ENCODE assay signal across 20 cellular contexts in the genomic region with DNA sequence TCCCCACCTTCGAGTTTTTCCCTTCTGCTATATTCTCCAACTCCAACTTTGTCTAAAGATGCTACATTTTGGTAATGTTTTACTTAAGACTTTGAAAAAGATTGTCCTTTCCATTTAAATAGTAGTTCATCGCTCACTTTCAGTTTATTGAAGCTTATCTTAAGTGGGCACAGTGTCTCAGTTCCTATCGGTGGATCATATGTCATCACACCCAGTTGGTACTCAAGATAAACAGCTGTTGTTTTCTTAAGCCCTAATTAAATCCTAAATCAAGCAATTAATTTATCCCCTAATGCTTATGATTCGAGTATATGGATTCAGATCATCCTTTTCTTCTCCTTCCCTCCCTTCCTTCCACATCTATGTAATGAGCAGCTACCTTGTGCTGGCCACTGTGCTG.
"Had no signal": no experiment of that assay in that cellular context is flagged by ENCODE, and none has a peak within 500 bp of the region (broad histone marks: within the 10 kb centered on the region; RNA-seq: fewer than 3 reads in every experiment).

No MANE protein-coding gene starts in this region.

- H3K27ac Mint-ChIP-seq: dendritic cell treated with granulocyte-macrophage colony-stimulating factor and Interleukin-4, amounts not matched to agents 40 ng/mL and 50 ng/mL, for 4 days; effector memory CD8-positive, alpha-beta T cell; nephron; stimulated activated effector memory CD8-positive, alpha-beta T cell treated with anti-CD3 and anti-CD28 coated beads, Interleukin-12 subunit alpha, Interleukin-12 subunit beta, amount 100 ng/mL, for 72 hours; stimulated activated naive CD8-positive, alpha-beta T cell treated with anti-CD3 and anti-CD28 coated beads, Interleukin-15, Interleukin-2, amounts not matched to agents 100 ng/mL and 50 ng/mL, for 24 hours had no signal

- H3K4me1 ChIP-seq: esophagus squamous epithelium, psoas muscle, right lobe of liver, transverse colon had no signal

- H3K27ac ChIP-seq: epithelial cell of prostate, esophagus squamous epithelium, psoas muscle, right lobe of liver, testis, transverse colon had no signal

- H3K9me3 ChIP-seq: psoas muscle, right lobe of liver, testis, transverse colon had no signal

- H3K36me3 Mint-ChIP-seq: stimulated activated effector memory CD8-positive, alpha-beta T cell treated with anti-CD3 and anti-CD28 coated beads, Interleukin-12 subunit alpha, Interleukin-12 subunit beta, amount 100 ng/mL, for 72 hours had no signal

- H3K36me3 ChIP-seq: esophagus squamous epithelium, right lobe of liver, transverse colon had no signal

- H3K4me1 Mint-ChIP-seq: stimulated activated effector memory CD8-positive, alpha-beta T cell treated with anti-CD3 and anti-CD28 coated beads, Interleukin-12 subunit alpha, Interleukin-12 subunit beta, amount 100 ng/mL, for 72 hours had no signal

- ATAC-seq: effector memory CD8-positive, alpha-beta T cell; left colon; psoas muscle; right lobe of liver; stimulated activated effector memory CD8-positive, alpha-beta T cell treated with anti-CD3 and anti-CD28 coated beads, Interleukin-12 subunit alpha, Interleukin-12 subunit beta, amount 100 ng/mL, for 72 hours had no signal

- H3K4me3 ChIP-seq: esophagus squamous epithelium, psoas muscle, right lobe of liver, testis, transverse colon had no signal

- H3K27me3 ChIP-seq: right lobe of liver, testis, transverse colon had no signal

- H3K4me3 Mint-ChIP-seq: dendritic cell treated with granulocyte-macrophage colony-stimulating factor and Interleukin-4, amounts not matched to agents 40 ng/mL and 50 ng/mL, for 4 days; effector memory CD8-positive, alpha-beta T cell; nephron; stimulated activated effector memory CD8-positive, alpha-beta T cell treated with anti-CD3 and anti-CD28 coated beads, Interleukin-12 subunit alpha, Interleukin-12 subunit beta, amount 100 ng/mL, for 72 hours; stimulated activated naive CD8-positive, alpha-beta T cell treated with anti-CD3 and anti-CD28 coated beads, Interleukin-15, Interleukin-2, amounts not matched to agents 100 ng/mL and 50 ng/mL, for 24 hours had no signal

- DNase-seq: effector memory CD8-positive, alpha-beta T cell; esophagus squamous epithelium; foreskin fibroblast; head of caudate nucleus; hippocampal formation; left colon; mesendoderm; naive B cell; psoas muscle; retina; right lobe of liver; stimulated activated CD4-positive, alpha-beta T cell treated with anti-CD3 and anti-CD28 coated beads, Interleukin-4, amount 100 ng/mL, for 1 hour; stimulated activated CD8-positive, alpha-beta memory T cell treated with anti-CD3 and anti-CD28 coated beads, Interleukin-4, amount 100 ng/mL, for 48 hours; transverse colon had no signal

- H3K9me3 Mint-ChIP-seq: dendritic cell treated with granulocyte-macrophage colony-stimulating factor and Interleukin-4, amounts not matched to agents 40 ng/mL and 50 ng/mL, for 4 days; effector memory CD8-positive, alpha-beta T cell had no signal
